9 cellular contexts compared by ENCODE assay signal in the genomic region with DNA sequence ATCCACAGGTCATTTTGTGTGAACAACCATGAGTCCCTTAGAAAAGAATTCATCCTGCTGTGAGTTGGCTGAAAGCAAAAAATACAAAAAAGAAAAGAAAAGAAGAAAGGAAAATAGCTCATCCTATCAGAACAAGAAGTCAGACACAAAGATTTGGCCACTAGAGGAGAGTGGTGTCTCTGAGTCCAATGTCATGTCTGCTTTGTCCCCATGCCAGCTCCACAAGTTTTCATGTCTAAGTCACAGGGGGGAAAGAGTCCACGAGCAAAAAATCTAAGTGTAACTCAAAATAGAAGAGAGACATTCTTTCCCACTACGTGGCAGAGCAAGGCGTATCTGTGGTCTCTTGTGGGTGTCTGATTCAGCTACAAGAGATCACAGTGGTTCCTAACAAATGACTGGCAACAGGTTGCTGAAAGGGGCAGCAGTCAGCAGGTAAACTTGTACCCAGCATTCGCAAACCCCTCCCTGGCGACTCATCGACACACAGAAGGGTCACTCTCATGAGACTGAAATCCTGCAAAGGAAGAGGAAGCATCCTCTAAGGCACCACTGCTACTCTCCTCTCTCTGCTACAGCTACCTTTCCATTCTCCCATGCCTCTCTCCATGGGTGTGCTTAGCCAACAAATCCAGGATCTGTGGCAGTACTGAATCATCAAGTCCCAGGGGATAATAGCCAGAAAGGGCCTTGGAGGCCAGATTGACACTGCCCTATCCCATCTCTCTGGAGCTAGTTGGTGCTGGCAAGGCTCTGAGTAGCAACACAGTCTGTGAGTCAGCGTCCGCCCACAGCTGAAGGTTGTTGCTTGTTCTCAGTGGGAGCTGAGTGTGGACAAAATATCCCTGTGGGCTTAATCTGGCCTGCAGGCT.
A peak's percentile ranks its signal among the peaks of the same experiment; 100 is the strongest.
DNase-seq lines count a peak whose midpoint lies in the region; TF ChIP-seq lines count a peak whose summit lies in the region.
"Had no signal": no experiment of that assay in that cellular context is flagged by ENCODE, and none has a peak within 500 bp of the region (broad histone marks: within the 10 kb centered on the region; RNA-seq: fewer than 3 reads in every experiment).

No MANE protein-coding gene starts in this region.

- TF ChIP-seq CTCF in epithelial cell of esophagus (IDR thresholded peaks at IDR 0.05; ENCODE audit: insufficient read depth, low read depth, low read length, missing control alignments) (no peak), osteocyte (IDR thresholded peaks at IDR 0.05) (peak; percentile 36), thyroid gland (IDR thresholded peaks at IDR 0.05) (peak in 1 of 6 experiments; percentile 22)

- H3K4me3 ChIP-seq in epithelial cell of esophagus (ENCODE audit: low read length) (no peak overlapping the region), thyroid gland (replicated peaks in 1 of 3) (no peak overlapping the region)

- no peaks in the 10 kb centered on the region for H3K9me3 ChIP-seq in thyroid gland

- H3K9me3 Mint-ChIP-seq in IgD-negative memory B cell (peaks cover 0 to 5% (median 0%) of the 10 kb centered on the region in 3 donors), osteocyte (ENCODE audit: unreplicated experiment) (no peaks in the 10 kb centered on the region)
- H3K9me3 Mint-ChIP-seq in activated CD4-positive, alpha-beta memory T cell treated with anti-CD3 and anti-CD28 coated beads, Interleukin-2, amount 10 ng/mL, durations not matched to agents 7 days and 5 days, result peaks cover 10% of the 10 kb centered on the region

- DNase-seq in NK-92 treated with Interleukin-12 subunit alpha and Interleukin-12 subunit beta, amount 100 ng/mL, for 24 hours (lab: John Stamatoyannopoulos, UW), result peak; percentile 55
- DNase-seq in NK-92 (lab: John Stamatoyannopoulos, UW; ENCODE audit: unreplicated experiment) (no peak), epithelial cell of esophagus (ENCODE audit: low read depth) (peak; percentile 75), osteocyte (ENCODE audit: extremely low spot score, unreplicated experiment) (no peak), thyroid gland (peak; percentile 14 to 17), epidermal melanocyte (ENCODE audit: insufficient read length, low spot score) (no peak)
- peak; percentile 77 for DNase-seq in activated CD4-positive, alpha-beta memory T cell treated with anti-CD3 and anti-CD28 coated beads, Interleukin-2, amount 10 ng/mL, durations not matched to agents 7 days and 5 days

- intact Hi-C loops in thyroid gland (cut with DNase I), result no loop called here

- no peaks in the 10 kb centered on the region for H3K36me3 ChIP-seq in thyroid gland

- no peaks in the 10 kb centered on the region for H3K27me3 ChIP-seq in thyroid gland

- H3K27ac Mint-ChIP-seq in IgD-negative memory B cell (peak overlapping the region; percentile 85 to 98 (median 96)), osteocyte (ENCODE audit: unreplicated experiment) (peak overlapping the region; percentile 96)
- peak overlapping the region; percentile 95 for H3K27ac Mint-ChIP-seq in activated CD4-positive, alpha-beta memory T cell treated with anti-CD3 and anti-CD28 coated beads, Interleukin-2, amount 10 ng/mL, durations not matched to agents 7 days and 5 days

- peak overlapping the region; percentile 8 to 59 (median 53) for H3K27ac ChIP-seq in thyroid gland
- H3K27ac ChIP-seq: C4-2B had no signal

- peaks cover 2% of the 10 kb centered on the region for H3K36me3 Mint-ChIP-seq in IgD-negative memory B cell
- peaks cover 44% of the 10 kb centered on the region for H3K36me3 Mint-ChIP-seq in activated CD4-positive, alpha-beta memory T cell treated with anti-CD3 and anti-CD28 coated beads, Interleukin-2, amount 10 ng/mL, durations not matched to agents 7 days and 5 days (ENCODE audit: low read depth)
- H3K36me3 Mint-ChIP-seq in osteocyte (ENCODE audit: unreplicated experiment), result no peaks in the 10 kb centered on the region

- H3K27me3 Mint-ChIP-seq in IgD-negative memory B cell (no peaks in the 10 kb centered on the region), osteocyte (ENCODE audit: unreplicated experiment) (no peaks in the 10 kb centered on the region)
- H3K27me3 Mint-ChIP-seq in activated CD4-positive, alpha-beta memory T cell treated with anti-CD3 and anti-CD28 coated beads, Interleukin-2, amount 10 ng/mL, durations not matched to agents 7 days and 5 days, result no peaks in the 10 kb centered on the region

- H3K4me3 Mint-ChIP-seq in IgD-negative memory B cell, result peak overlapping the region; percentile 71 to 91 (median 79)
- peak overlapping the region; percentile 80 for H3K4me3 Mint-ChIP-seq in activated CD4-positive, alpha-beta memory T cell treated with anti-CD3 and anti-CD28 coated beads, Interleukin-2, amount 10 ng/mL, durations not matched to agents 7 days and 5 days
- peak overlapping the region; percentile 50 for H3K4me3 Mint-ChIP-seq in osteocyte (ENCODE audit: unreplicated experiment)

- POLR2A ChIA-PET in activated CD4-positive, alpha-beta memory T cell treated with anti-CD3 and anti-CD28 coated beads, Interleukin-2, amount 10 ng/mL, durations not matched to agents 7 days and 5 days (lab: Charles Lee), result interaction anchor here (0.8 to 20.0 kb wide), 21 partner anchors 11 to 1966 kb away, joined by 3 to 824 read pairs (median 6); a partner anchor contains a TSS

- WGBS in thyroid gland, 2 donors, result 67 to 73% methylated on average over 8 of the region's 8 CpGs

- H3K4me1 ChIP-seq in thyroid gland, result peaks cover 5 to 22% of the 10 kb centered on the region in 2 donors

- peaks cover 55 to 71% (median 64%) of the 10 kb centered on the region in 3 donors for H3K4me1 Mint-ChIP-seq in IgD-negative memory B cell
- H3K4me1 Mint-ChIP-seq in activated CD4-positive, alpha-beta memory T cell treated with anti-CD3 and anti-CD28 coated beads, Interleukin-2, amount 10 ng/mL, durations not matched to agents 7 days and 5 days, result peaks cover 80% of the 10 kb centered on the region
- H3K4me1 Mint-ChIP-seq in osteocyte (ENCODE audit: unreplicated experiment), result peaks cover 44% of the 10 kb centered on the region

- TF ChIP-seq POLR2A in thyroid gland (IDR thresholded peaks at IDR 0.05), result no peak

- CTCF ChIA-PET in activated CD4-positive, alpha-beta memory T cell treated with anti-CD3 and anti-CD28 coated beads, Interleukin-2, amount 10 ng/mL, durations not matched to agents 7 days and 5 days (lab: Charles Lee), result interaction anchor here (0.9 to 8.1 kb wide), 14 partner anchors 10 to 134 kb away, joined by 3 to 81 read pairs (median 4); a partner anchor contains a TSS

Comparison
In these comparisons a context has a peak if more than half of its experiments do, and no peak if none do; other contexts are left out.
1. DNase-seq: peak in NK-92 treated with Interleukin-12 subunit alpha and Interleukin-12 subunit beta, amount 100 ng/mL, for 24 hours (single experiment), activated CD4-positive, alpha-beta memory T cell treated with anti-CD3 and anti-CD28 coated beads, Interleukin-2, amount 10 ng/mL, durations not matched to agents 7 days and 5 days (single experiment), epithelial cell of esophagus (single experiment) and thyroid gland (2 of 2); none in NK-92 (single experiment), osteocyte (single experiment) and epidermal melanocyte (single experiment).
2. Peak in every context shown above with its lines, with median percentiles within 50 percentile points of each other: H3K27ac Mint-ChIP-seq and H3K4me3 Mint-ChIP-seq.